In genomic region chr6:30712441-30712840, GRCh38 we compare ENCODE assay signal across 15 cellular contexts. TPM values are rescaled to one million over a fixed set of nuclear protein-coding genes. Genes with fewer than 3 reads are reported as not detected.
DNase-seq lines count a peak whose midpoint lies in the region; ATAC-seq and TF ChIP-seq lines count a peak whose summit lies in the region.
"Had no signal": no experiment of that assay in that cellular context is flagged by ENCODE, and none has a peak within 500 bp of the region (broad histone marks: within the 10 kb centered on the region; RNA-seq: fewer than 3 reads in every experiment).

No MANE protein-coding gene starts in this region.

- CTCF ChIA-PET in activated naive CD4-positive, alpha-beta T cell treated with anti-CD3 and anti-CD28 coated beads, Interleukin-2, amount 10 ng/mL, durations not matched to agents 7 days and 5 days (lab: Charles Lee) = interaction anchor here (1.0 to 1.8 kb wide), 3 partner anchors 10 to 40 kb away, joined by 3 to 10 read pairs (median 4); partner anchors contain the start of gene DHX16
- CTCF ChIA-PET in activated naive CD4-positive, alpha-beta T cell treated with anti-CD3 and anti-CD28 coated beads for 36 hours (lab: Charles Lee) = interaction anchor here (1.3 to 3.0 kb wide), 2 partner anchors 18 to 34 kb away, joined by 3 to 10 read pairs; no protein-coding TSS in a partner anchor
- CTCF ChIA-PET in RWPE1 (lab: Yijun Ruan, JAX) (no interaction called here), mammary epithelial cell (lab: Charles Lee; ENCODE audit: low non-redundant PET) (no interaction called here)

- H3K27ac ChIP-seq in RWPE1 (peak overlapping the region; percentile 31), mammary epithelial cell (ENCODE audit: insufficient read depth, low read depth, low read length) (no peak overlapping the region), spleen (peak overlapping the region in 2 of 8 donors; percentile 13 to 27)
- H3K27ac ChIP-seq: transverse colon had no signal

- H2AFZ ChIP-seq in mammary epithelial cell (ENCODE audit: low read depth, low read length) = no peak overlapping the region

- peaks cover 9% of the 10 kb centered on the region for H3K79me2 ChIP-seq in mammary epithelial cell (ENCODE audit: insufficient read depth, low read length)

- no peak for TF ChIP-seq CTCF in RWPE1 (conservative IDR thresholded peaks at IDR 0.05; ENCODE audit: low read depth)
- no peak for TF ChIP-seq CTCF in mammary epithelial cell (conservative IDR thresholded peaks at IDR 0.05 in 1 of 2, IDR thresholded peaks at IDR 0.05 in 1 of 2; ENCODE audit: extremely low read depth in 1 of 2, insufficient read depth in 1 of 2, low read depth in 1 of 2, low read length in 2 of 2)
- no peak for TF ChIP-seq CTCF in spleen (IDR thresholded peaks at IDR 0.05 in 8 of 11, conservative IDR thresholded peaks at IDR 0.05 in 3 of 11)

- TSS peak; percentile 20 for BruUV-seq in mammary epithelial cell (replicated peaks; lab: Mats Ljungman, UMichigan)

- H3K27me3 ChIP-seq in mammary epithelial cell (ENCODE audit: insufficient read depth, low read length) (no peaks in the 10 kb centered on the region), spleen (replicated peaks in 1 of 7) (no peaks in the 10 kb centered on the region)
- H3K27me3 ChIP-seq: transverse colon had no signal

- no peak overlapping the region for H3K9ac ChIP-seq in mammary epithelial cell (ENCODE audit: insufficient read depth, low read length)

- H3K4me2 ChIP-seq in mammary epithelial cell (ENCODE audit: insufficient read depth, low read depth, low read length) = peak overlapping the region; percentile 5

- TF ChIP-seq POLR2A in spleen (IDR thresholded peaks at IDR 0.05) = no peak

- 38% methylated on average over 6 of the region's 6 CpGs for WGBS in mammary epithelial cell (ENCODE audit: low coverage, missing lambda C conversion rate)
- 78 to 85% (median 79%) methylated on average over 6 of the region's 6 CpGs for WGBS in spleen, 5 donors

- POLR2A ChIA-PET in RWPE1 (lab: Yijun Ruan, JAX; ENCODE audit: low non-redundant PET) = no interaction called here

- dilution Hi-C loops in mammary epithelial cell (cut with HindIII; ENCODE audit: low sequenced_read_pairs) = loop anchor here (5.0 to 10.0 kb wide), 2 partner anchors 68 to 190 kb away; partner anchors contain the start of gene C6orf136

- no peak for DNase-seq in activated naive CD4-positive, alpha-beta T cell treated with anti-CD3 and anti-CD28 coated beads, Interleukin-2, amount 10 ng/mL, durations not matched to agents 7 days and 5 days
- DNase-seq in activated naive CD4-positive, alpha-beta T cell treated with anti-CD3 and anti-CD28 coated beads for 36 hours = no peak
- DNase-seq in RWPE1 (ENCODE audit: low spot score) (no peak), mammary epithelial cell (no peak), spleen (peak; percentile 24), middle frontal gyrus (ENCODE audit: extremely low spot score, low spot score) (no peak), DMS114 treated with DMSO at 0.1 percent for 48 hours (lab: John Stamatoyannopoulos, UW; ENCODE audit: unreplicated experiment) (no peak)
- DNase-seq: amygdala; CD4-positive, alpha-beta memory T cell; DMS79 treated with DMSO at 0.1 percent for 48 hours; KBM-7; NCI-H1048; NCI-H2081; transverse colon had no signal

- in situ Hi-C loops in mammary epithelial cell (cut with MboI; ENCODE audit: low sequenced_read_pairs in 2 of 2) = no loop called here

- H4K20me1 ChIP-seq in mammary epithelial cell (ENCODE audit: insufficient read depth, low read length) = no peaks in the 10 kb centered on the region

- H3K4me1 Mint-ChIP-seq in activated naive CD4-positive, alpha-beta T cell treated with anti-CD3 and anti-CD28 coated beads, Interleukin-2, amount 10 ng/mL, durations not matched to agents 7 days and 5 days = peaks cover 60% of the 10 kb centered on the region
- peaks cover 35% of the 10 kb centered on the region for H3K4me1 Mint-ChIP-seq in activated naive CD4-positive, alpha-beta T cell treated with anti-CD3 and anti-CD28 coated beads for 36 hours (ENCODE audit: low read depth)

- intact Hi-C loops in activated naive CD4-positive, alpha-beta T cell treated with anti-CD3 and anti-CD28 coated beads for 36 hours (cut with micrococcal nuclease) = no loop called here
- intact Hi-C loops in mammary epithelial cell (cut with micrococcal nuclease) = no loop called here
- intact Hi-C loops in spleen (cut with DNase I; ENCODE audit: low total_unique reads) = no loop called here

- no peak for ATAC-seq in HG03521 (IDR thresholded peaks at IDR 0.05; ENCODE audit: unreplicated experiment)

- H3K27ac Mint-ChIP-seq in activated naive CD4-positive, alpha-beta T cell treated with anti-CD3 and anti-CD28 coated beads, Interleukin-2, amount 10 ng/mL, durations not matched to agents 7 days and 5 days = peak overlapping the region; percentile 92
- no peak overlapping the region for H3K27ac Mint-ChIP-seq in activated naive CD4-positive, alpha-beta T cell treated with anti-CD3 and anti-CD28 coated beads for 36 hours

- H3K27me3 Mint-ChIP-seq in activated naive CD4-positive, alpha-beta T cell treated with anti-CD3 and anti-CD28 coated beads, Interleukin-2, amount 10 ng/mL, durations not matched to agents 7 days and 5 days = no peaks in the 10 kb centered on the region
- no peaks in the 10 kb centered on the region for H3K27me3 Mint-ChIP-seq in activated naive CD4-positive, alpha-beta T cell treated with anti-CD3 and anti-CD28 coated beads for 36 hours (ENCODE audit: low read depth)
- H3K27me3 Mint-ChIP-seq: CD4-positive, alpha-beta memory T cell had no signal

- H3K4me3 Mint-ChIP-seq in activated naive CD4-positive, alpha-beta T cell treated with anti-CD3 and anti-CD28 coated beads, Interleukin-2, amount 10 ng/mL, durations not matched to agents 7 days and 5 days = peak overlapping the region; percentile 67
- no peak overlapping the region for H3K4me3 Mint-ChIP-seq in activated naive CD4-positive, alpha-beta T cell treated with anti-CD3 and anti-CD28 coated beads for 36 hours
- H3K4me3 Mint-ChIP-seq: CD4-positive, alpha-beta memory T cell had no signal

- peaks cover 71% of the 10 kb centered on the region for H3K36me3 Mint-ChIP-seq in activated naive CD4-positive, alpha-beta T cell treated with anti-CD3 and anti-CD28 coated beads, Interleukin-2, amount 10 ng/mL, durations not matched to agents 7 days and 5 days
- peaks cover 72% of the 10 kb centered on the region for H3K36me3 Mint-ChIP-seq in activated naive CD4-positive, alpha-beta T cell treated with anti-CD3 and anti-CD28 coated beads for 36 hours (ENCODE audit: low read depth)

- H3K4me3 ChIP-seq in mammary epithelial cell (replicated peaks in 1 of 3; ENCODE audit: insufficient read depth in 1 of 3, low read depth in 2 of 3, low read length in 3 of 3) (no peak overlapping the region), spleen (no peak overlapping the region)
- H3K4me3 ChIP-seq: transverse colon had no signal

- H3K9me3 Mint-ChIP-seq in activated naive CD4-positive, alpha-beta T cell treated with anti-CD3 and anti-CD28 coated beads, Interleukin-2, amount 10 ng/mL, durations not matched to agents 7 days and 5 days = no peaks in the 10 kb centered on the region
- H3K9me3 Mint-ChIP-seq in activated naive CD4-positive, alpha-beta T cell treated with anti-CD3 and anti-CD28 coated beads for 36 hours = no peaks in the 10 kb centered on the region

- H3K36me3 ChIP-seq in mammary epithelial cell (ENCODE audit: insufficient read depth, low read length) (peaks cover 14% of the 10 kb centered on the region), spleen (peaks cover 0 to 79% (median 52%) of the 10 kb centered on the region in 6 donors)

- H3K9me3 ChIP-seq in mammary epithelial cell (replicated peaks; ENCODE audit: insufficient read depth, low read length) (no peaks in the 10 kb centered on the region), spleen (no peaks in the 10 kb centered on the region)
- H3K9me3 ChIP-seq: transverse colon had no signal

- H3K4me1 ChIP-seq in mammary epithelial cell (ENCODE audit: insufficient read depth, low read length) (peaks cover 16% of the 10 kb centered on the region), spleen (peaks cover 0 to 40% (median 15%) of the 10 kb centered on the region in 6 donors)

RNA-seq across cellular contexts. Expression of gene MDC1, which starts 4.6 kb away (rescaled TPM):
- total RNA-seq in activated naive CD4-positive, alpha-beta T cell treated with anti-CD3 and anti-CD28 coated beads for 36 hours = 10 to 100 TPM; 84.1 to 84.8 TPM
- total RNA-seq in mammary epithelial cell (10 to 100 TPM; 12.8 to 36.7 TPM), spleen (10 to 100 TPM; 20.8 to 47.7 (median 39.0) TPM)
- polyA plus RNA-seq in mammary epithelial cell (10.7 TPM), spleen (10 to 100 TPM in 2 of 3 donors, 1 to 10 TPM in 1; 7.8 to 18.2 (median 16.5) TPM)
- 62.3 TPM for polyA minus RNA-seq in mammary epithelial cell

RNA-seq across cellular contexts. Expression of gene TUBB, which starts 7.7 kb away (rescaled TPM):
- 1,000 to 10,000 TPM; 1,781 to 1,838 TPM for total RNA-seq in activated naive CD4-positive, alpha-beta T cell treated with anti-CD3 and anti-CD28 coated beads for 36 hours
- total RNA-seq in mammary epithelial cell = 100 to 1,000 TPM; 400 to 787 TPM
- polyA plus RNA-seq in mammary epithelial cell = 1,634 TPM
- polyA minus RNA-seq in mammary epithelial cell = 1,336 TPM
- total RNA-seq in spleen = 100 to 1,000 TPM; 189 to 344 (median 272) TPM
- polyA plus RNA-seq in spleen = 100 to 1,000 TPM; 109 to 203 (median 182) TPM

RNA-seq across cellular contexts. Expression of gene NRM, which starts 21.7 kb away (rescaled TPM):
- total RNA-seq in activated naive CD4-positive, alpha-beta T cell treated with anti-CD3 and anti-CD28 coated beads for 36 hours = 10 to 100 TPM; 31.0 to 32.0 TPM
- 10 to 100 TPM in 1 of 2 donors, 1 to 10 TPM in 1; 2.3 to 13.2 TPM for total RNA-seq in mammary epithelial cell
- 26.2 TPM for polyA plus RNA-seq in mammary epithelial cell
- 25.5 TPM for polyA minus RNA-seq in mammary epithelial cell
- 10 to 100 TPM in 6 of 7 donors, 1 to 10 TPM in 1; 9.8 to 13.8 (median 11.0) TPM for total RNA-seq in spleen
- 10 to 100 TPM; 14.1 to 19.6 (median 17.7) TPM for polyA plus RNA-seq in spleen

RNA-seq across cellular contexts. Expression of gene PPP1R18, which starts 26.0 kb away (rescaled TPM):
- 100 to 1,000 TPM; 112 to 115 TPM for total RNA-seq in activated naive CD4-positive, alpha-beta T cell treated with anti-CD3 and anti-CD28 coated beads for 36 hours
- total RNA-seq in mammary epithelial cell (100 to 1,000 TPM in 1 of 2 donors, 10 to 100 TPM in 1; 35.2 to 106 TPM), spleen (100 to 1,000 TPM; 128 to 187 (median 150) TPM)
- polyA plus RNA-seq in mammary epithelial cell (89.4 TPM), spleen (100 to 1,000 TPM; 153 to 188 (median 186) TPM)
- polyA minus RNA-seq in mammary epithelial cell = 245 TPM

RNA-seq across cellular contexts. Expression of gene FLOT1, which starts 30.0 kb away (rescaled TPM):
- 100 to 1,000 TPM; 162 to 173 TPM for total RNA-seq in activated naive CD4-positive, alpha-beta T cell treated with anti-CD3 and anti-CD28 coated beads for 36 hours
- total RNA-seq in mammary epithelial cell (10 to 100 TPM; 53.9 to 57.5 TPM), spleen (100 to 1,000 TPM; 125 to 205 (median 170) TPM)
- polyA plus RNA-seq in mammary epithelial cell (63.7 TPM), spleen (100 to 1,000 TPM; 116 to 178 (median 116) TPM)
- 47.4 TPM for polyA minus RNA-seq in mammary epithelial cell

Comparison
In these comparisons a context has a peak if more than half of its experiments do, and no peak if none do; other contexts are left out.
1. CTCF ChIA-PET loops: an anchor here in activated naive CD4-positive, alpha-beta T cell treated with anti-CD3 and anti-CD28 coated beads, Interleukin-2, amount 10 ng/mL, durations not matched to agents 7 days and 5 days (1.0 to 1.8 kb wide) and activated naive CD4-positive, alpha-beta T cell treated with anti-CD3 and anti-CD28 coated beads for 36 hours (1.3 to 3.0 kb wide); none called in RWPE1 and mammary epithelial cell.